8 cellular contexts compared by ENCODE assay signal in genomic region chr10:3782099-3782455, GRCh38. TPM values are rescaled to one million over a fixed set of nuclear protein-coding genes. Genes with fewer than 3 reads are reported as not detected.
DNase-seq lines count a peak whose midpoint lies in the region; ATAC-seq, FAIRE-seq and TF ChIP-seq lines count a peak whose summit lies in the region.

No MANE protein-coding gene starts in this region.

- dilution Hi-C loops in endothelial cell of umbilical vein (cut with MboI; ENCODE audit: extremely low pct_ligation_motif_present, low sequenced_read_pairs) = no loop called here

- H3K36me3 ChIP-seq in GM06990 (ENCODE audit: control insufficient read depth, insufficient read depth, low read length) (peaks cover 26% of the 10 kb centered on the region), endothelial cell of umbilical vein (ENCODE audit: control insufficient read depth in 2 of 2, extremely low read depth in 1 of 2, insufficient read depth in 2 of 2, low read length in 2 of 2) (peaks cover 28 to 45% of the 10 kb centered on the region in 2 experiments), trophoblast cell (ENCODE audit: control insufficient read depth in 1 of 2, insufficient read depth in 2 of 2, low read length in 2 of 2) (peaks cover 39 to 46% of the 10 kb centered on the region in 2 experiments)

- intact Hi-C loops in endothelial cell of umbilical vein (cut with micrococcal nuclease) = loop anchor here (1.0 to 2.0 kb wide), 3 partner anchors 106 to 875 kb away; no protein-coding TSS in a partner anchor

- POLR2A ChIA-PET in endothelial cell of umbilical vein (lab: Charles Lee) = interaction anchor here (1.0 to 2.8 kb wide), 2 partner anchors 107 to 922 kb away, joined by 3 to 8 read pairs; no protein-coding TSS in a partner anchor

- H4K91ac ChIP-seq in trophoblast cell (ENCODE audit: low read depth, low read length) = no peak overlapping the region

- no peak overlapping the region for H3K23ac ChIP-seq in trophoblast cell (ENCODE audit: low read length)

- H3K9ac ChIP-seq in endothelial cell of umbilical vein (replicated peaks; ENCODE audit: extremely low read depth, insufficient read depth, low read length) = peak overlapping the region; percentile 100
- peak overlapping the region; percentile 69 for H3K9ac ChIP-seq in trophoblast cell (ENCODE audit: low read length)

- H3K9me1 ChIP-seq in endothelial cell of umbilical vein (replicated peaks; ENCODE audit: control insufficient read depth, extremely low read depth, insufficient read depth, low read length) = no peaks in the 10 kb centered on the region

- TF ChIP-seq POLR2A in endothelial cell of umbilical vein (IDR thresholded peaks at IDR 0.05; ENCODE audit: low read depth, low read length) = peak; percentile 16

- no peak for ATAC-seq in HG02870 (IDR thresholded peaks at IDR 0.05; ENCODE audit: unreplicated experiment)

- TF ChIP-seq CTCF in GM06990 (IDR thresholded peaks at IDR 0.05; ENCODE audit: insufficient read depth, low read length, poor library complexity, severe bottlenecking) (no peak), endothelial cell of umbilical vein (IDR thresholded peaks at IDR 0.05; ENCODE audit: extremely low read depth in 1 of 2, insufficient read depth in 1 of 2, low read depth in 1 of 2, low read length in 2 of 2) (no peak)

- no peak overlapping the region for H2BK12ac ChIP-seq in trophoblast cell (ENCODE audit: low read length)

- H3K27ac ChIP-seq in endothelial cell of umbilical vein (ENCODE audit: insufficient read depth, low read depth, low read length) (peak overlapping the region; percentile 95), trophoblast cell (ENCODE audit: low read depth, low read length) (peak overlapping the region; percentile 98)

- H3K9me3 ChIP-seq in endothelial cell of umbilical vein (replicated peaks; ENCODE audit: control insufficient read depth, insufficient read depth, low read length) = no peaks in the 10 kb centered on the region
- H3K9me3 ChIP-seq in trophoblast cell (ENCODE audit: insufficient read depth, low read depth, low read length) = peaks cover 1% of the 10 kb centered on the region

- peaks cover 77% of the 10 kb centered on the region for H3K79me2 ChIP-seq in endothelial cell of umbilical vein (ENCODE audit: control insufficient read depth, insufficient read depth, low read length)
- H3K79me2 ChIP-seq in trophoblast cell (ENCODE audit: control insufficient read depth, insufficient read depth, low read length, poor library complexity) = peaks cover 49% of the 10 kb centered on the region

- peak overlapping the region; percentile 93 for H3K4ac ChIP-seq in trophoblast cell (ENCODE audit: low read depth, low read length)

- H4K20me1 ChIP-seq in endothelial cell of umbilical vein (replicated peaks; ENCODE audit: control insufficient read depth, extremely low read depth, insufficient read depth, low read length) = no peaks in the 10 kb centered on the region

- H3K4me1 ChIP-seq in endothelial cell of umbilical vein (ENCODE audit: control insufficient read depth, extremely low read depth, insufficient read depth, low read length) (peaks cover 56% of the 10 kb centered on the region), trophoblast cell (ENCODE audit: control insufficient read depth in 1 of 2, insufficient read depth in 2 of 2, low read length in 2 of 2) (peaks cover 26 to 38% of the 10 kb centered on the region in 2 experiments)

- peak overlapping the region; percentile 8 for H4K8ac ChIP-seq in trophoblast cell (ENCODE audit: low read depth, low read length)

- H2AFZ ChIP-seq in endothelial cell of umbilical vein (ENCODE audit: low read depth, low read length) = no peak overlapping the region
- no peak overlapping the region for H2AFZ ChIP-seq in trophoblast cell (ENCODE audit: insufficient read depth, low read length, poor library complexity)

- H3K4me2 ChIP-seq in endothelial cell of umbilical vein (ENCODE audit: insufficient read depth, low read length) (peak overlapping the region; percentile 95), trophoblast cell (ENCODE audit: low read length) (peak overlapping the region; percentile 65)

- peaks cover 53% of the 10 kb centered on the region for H3K79me1 ChIP-seq in trophoblast cell (ENCODE audit: low read length)

- no peak for FAIRE-seq in endothelial cell of umbilical vein (lab: Jason Lieb, UNC)

- CTCF ChIA-PET in endothelial cell of umbilical vein (lab: Charles Lee) = interaction anchor here (0.7 to 2.7 kb wide), 11 partner anchors 42 to 875 kb away, joined by 3 to 24 read pairs (median 3); no protein-coding TSS in a partner anchor

- no peak overlapping the region for H2BK5ac ChIP-seq in trophoblast cell (ENCODE audit: low read depth, low read length, poor library complexity)

- no peak overlapping the region for H3K18ac ChIP-seq in trophoblast cell (ENCODE audit: low read length)

- no peak overlapping the region for H2BK120ac ChIP-seq in trophoblast cell (ENCODE audit: insufficient read depth, low read length, poor library complexity)

- no peak overlapping the region for H2AK5ac ChIP-seq in trophoblast cell (ENCODE audit: low read length)

- no CpG with 5 or more reads among the region's 9 CpGs for WGBS in trophoblast cell (ENCODE audit: extremely low coverage, insufficient coverage, insufficient read length)

- peak overlapping the region; percentile 95 for H3K4me3 ChIP-seq in GM06990 (replicated peaks; ENCODE audit: low read depth, low read length)
- H3K4me3 ChIP-seq in endothelial cell of umbilical vein (replicated peaks in 1 of 3; ENCODE audit: insufficient read depth in 1 of 3, low read depth in 1 of 3, low read length in 3 of 3) = peak overlapping the region; percentile 89 to 95 (median 92)
- peak overlapping the region; percentile 96 for H3K4me3 ChIP-seq in trophoblast cell (ENCODE audit: low read depth, low read length)

- peak overlapping the region; percentile 67 for H3K14ac ChIP-seq in trophoblast cell (ENCODE audit: low read length)

- DNase-seq in GM06990 (ENCODE audit: extremely low read depth, insufficient read length) (no peak), T follicular helper cell (ENCODE audit: low read depth) (peak; percentile 48), endothelial cell of umbilical vein (ENCODE audit: low read depth, low spot score) (no peak), trophoblast cell (no peak), NCI-H1436 treated with DMSO at 0.1 percent for 48 hours (lab: John Stamatoyannopoulos, UW) (no peak), iPS-NIHi7 (ENCODE audit: extremely low spot score) (no peak), NCI-H774 (lab: John Stamatoyannopoulos, UW) (no peak)

- BruUV-seq in endothelial cell of umbilical vein (replicated peaks; lab: Mats Ljungman, UMichigan) = no TSS peak

- H3K27me3 ChIP-seq in GM06990 (replicated peaks; ENCODE audit: control insufficient read depth, insufficient read depth, low read length) (no peaks in the 10 kb centered on the region), endothelial cell of umbilical vein (ENCODE audit: control insufficient read depth in 2 of 2, insufficient read depth in 2 of 2, low read length in 2 of 2) (no peaks in the 10 kb centered on the region), trophoblast cell (ENCODE audit: insufficient read depth, low read length) (no peaks in the 10 kb centered on the region)

- no peak overlapping the region for H4K12ac ChIP-seq in trophoblast cell (ENCODE audit: low read depth, low read length)

TF ChIP-seq in endothelial cell of umbilical vein, 7 proteins besides CTCF, POLR2A, EP300 and RAD21:
- TF ChIP-seq GATA2 (IDR thresholded peaks at IDR 0.05; ENCODE audit: insufficient read depth, insufficient read length, low read depth, low read length) = no peak
- no peak for TF ChIP-seq MYC (IDR thresholded peaks at IDR 0.05; ENCODE audit: low read depth, low read length)
- TF ChIP-seq EZH2 (IDR thresholded peaks at IDR 0.05; ENCODE audit: borderline replicate concordance, low read depth, low read length, severe bottlenecking) = no peak
- no peak for TF ChIP-seq POLR2AphosphoS5 (IDR thresholded peaks at IDR 0.05; ENCODE audit: insufficient read depth, low read depth, low read length)
- no peak for TF ChIP-seq FOS (IDR thresholded peaks at IDR 0.05; ENCODE audit: borderline replicate concordance, insufficient read depth, low read length)
- no peak for TF ChIP-seq JUN (IDR thresholded peaks at IDR 0.05; ENCODE audit: borderline replicate concordance, insufficient read depth, insufficient read length, low read depth)
- TF ChIP-seq MAX (IDR thresholded peaks at IDR 0.05; ENCODE audit: insufficient read depth, insufficient read length) = no peak

RNA-seq across cellular contexts. Expression of gene KLF6, which starts 2.9 kb away (rescaled TPM):
- 307 and 330 TPM in 2 replicates for total RNA-seq in endothelial cell of umbilical vein
- polyA plus RNA-seq in endothelial cell of umbilical vein = 144 and 183 TPM in 2 replicates
- polyA plus RNA-seq in endothelial cell of umbilical vein (2011; cell fraction: cytosol; rRNA removed) = 117 and 146 TPM in 2 replicates
- 913 and 1,014 TPM in 2 replicates for polyA plus RNA-seq in endothelial cell of umbilical vein (2011; cell fraction: nucleus; rRNA removed)
- polyA plus RNA-seq in endothelial cell of umbilical vein (2012) = 258 and 323 TPM in 2 replicates
- 717 and 821 TPM in 2 replicates for polyA minus RNA-seq in endothelial cell of umbilical vein
- 6.0 TPM for polyA minus RNA-seq in endothelial cell of umbilical vein (2011; cell fraction: cytosol; rRNA and poly(A)+ RNA removed)
- polyA minus RNA-seq in endothelial cell of umbilical vein (2011; cell fraction: nucleus; rRNA and poly(A)+ RNA removed) = 1,291 and 1,303 TPM in 2 replicates
- polyA plus RNA-seq in trophoblast cell (2013) = 113 TPM in 2 replicates
